Comparison of ENCODE assay signal across 11 cellular contexts in the genomic region with DNA sequence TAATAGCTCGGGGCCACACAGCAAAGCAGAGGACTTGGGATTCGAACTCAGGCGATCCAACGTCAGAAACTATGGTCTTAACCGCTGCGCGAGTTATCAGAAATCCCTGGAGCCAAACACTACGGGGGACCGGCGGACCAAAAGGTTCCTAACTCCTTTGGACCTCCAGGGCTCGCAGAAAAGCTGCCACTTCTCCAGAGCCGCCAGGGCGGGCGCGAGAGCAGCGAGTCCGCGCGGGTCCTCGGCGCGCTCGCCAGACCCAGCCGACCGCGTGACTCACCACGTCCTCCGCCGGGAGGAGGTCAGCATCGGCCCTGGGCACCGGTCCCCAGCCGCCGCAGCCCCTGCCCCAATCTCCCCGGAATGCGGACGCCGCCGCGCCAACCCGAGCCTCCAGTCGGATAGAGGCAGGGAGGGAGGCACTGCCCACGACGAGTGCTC. TPM values are rescaled to one million over a fixed set of nuclear protein-coding genes. Genes with fewer than 3 reads are reported as not detected.
A peak's percentile ranks its signal among the peaks of the same experiment; 100 is the strongest.
DNase-seq lines count a peak whose midpoint lies in the region; ATAC-seq and TF ChIP-seq lines count a peak whose summit lies in the region.
"Had no signal": no experiment of that assay in that cellular context is flagged by ENCODE, and none has a peak within 500 bp of the region (broad histone marks: within the 10 kb centered on the region; RNA-seq: fewer than 3 reads in every experiment).

No MANE protein-coding gene starts in this region.

- H3K4me1 ChIP-seq in iPS-20b (ENCODE audit: insufficient read depth, low read length) (peaks cover 4% of the 10 kb centered on the region), suprapubic skin (peaks cover 29% of the 10 kb centered on the region), prostate gland (replicated peaks) (no peaks in the 10 kb centered on the region)

- no peak for TF ChIP-seq EP300 in suprapubic skin (IDR thresholded peaks at IDR 0.05)

- TF ChIP-seq POLR2A in suprapubic skin (IDR thresholded peaks at IDR 0.05) (no peak), prostate gland (IDR thresholded peaks at IDR 0.05) (no peak)

- DNase-seq in NCI-H2227 (lab: John Stamatoyannopoulos, UW; ENCODE audit: unreplicated experiment) = peak; percentile 61
- no peak for DNase-seq in NCI-H2227 treated with DMSO at 0.1 percent for 48 hours (lab: John Stamatoyannopoulos, UW)
- no peak for DNase-seq in suprapubic skin (ENCODE audit: low spot score in 2 of 2)
- DNase-seq in prostate gland (ENCODE audit: low spot score) = no peak
- DNase-seq: activated CD4-positive, alpha-beta T cell treated with anti-CD3 and anti-CD28 coated beads, Interleukin-2, amount 10 ng/mL, durations not matched to agents 7 days and 5 days; CD4-positive, CD25-positive, alpha-beta regulatory T cell had no signal

- 5% methylated on average over 32 of the region's 43 CpGs for WGBS in suprapubic skin
- 2% methylated on average over 43 of the region's 43 CpGs for WGBS in prostate gland

- ATAC-seq in GM19463 (IDR thresholded peaks at IDR 0.05; ENCODE audit: unreplicated experiment) = no peak
- no peak for ATAC-seq in HG03097 (IDR thresholded peaks at IDR 0.05; ENCODE audit: low FRiP score, unreplicated experiment)

- H3K27me3 ChIP-seq in iPS-20b (ENCODE audit: insufficient read depth, low read length) (peaks cover 100% of the 10 kb centered on the region), suprapubic skin (peaks cover 100% of the 10 kb centered on the region), prostate gland (replicated peaks; ENCODE audit: insufficient read depth) (peaks cover 64% of the 10 kb centered on the region)

- no peak overlapping the region for H3K9ac ChIP-seq in iPS-20b (ENCODE audit: low read depth, low read length)

- H3K4me3 ChIP-seq in WI38 (ENCODE audit: low read depth, low read length) = 0 out of 2 replicates have a peak overlapping the region, but pooled peaks have one; percentile 8
- peak overlapping the region; percentile 55; the same call in 1 of the 2 replicates for H3K4me3 ChIP-seq in iPS-20b (ENCODE audit: low read length)
- peak overlapping the region; percentile 40 for H3K4me3 ChIP-seq in suprapubic skin
- H3K4me3 ChIP-seq in prostate gland = no peak overlapping the region

- H3K9me3 ChIP-seq in iPS-20b (ENCODE audit: insufficient read depth, low read depth, low read length) (peaks cover 19% of the 10 kb centered on the region; the same call in 1 of the 2 replicates), suprapubic skin (no peaks in the 10 kb centered on the region), prostate gland (no peaks in the 10 kb centered on the region)

- no peak for TF ChIP-seq CTCF in WI38 (IDR thresholded peaks at IDR 0.05; ENCODE audit: low read depth, low read length)
- TF ChIP-seq CTCF in suprapubic skin (IDR thresholded peaks at IDR 0.05) = no peak
- TF ChIP-seq CTCF in prostate gland (IDR thresholded peaks at IDR 0.05) = no peak

- no peak overlapping the region for H3K27ac ChIP-seq in iPS-20b (ENCODE audit: low read length)
- H3K27ac ChIP-seq in suprapubic skin = no peak overlapping the region
- no peak overlapping the region for H3K27ac ChIP-seq in prostate gland

- intact Hi-C loops in prostate gland (cut with DNase I) = no loop called here

- H3K36me3 ChIP-seq in iPS-20b (ENCODE audit: insufficient read depth, low read depth, low read length) (no peaks in the 10 kb centered on the region), suprapubic skin (no peaks in the 10 kb centered on the region), prostate gland (no peaks in the 10 kb centered on the region)

RNA-seq across cellular contexts. Expression of a gene that starts 6.0 kb away (rescaled TPM):
- 1 to 10 TPM in 1 of 4 donors, under 1 TPM in 2, not detected in 1; 0.21 to 1.1 (median 0.34) TPM for total RNA-seq in suprapubic skin
- under 1 TPM; 0.17 to 0.36 TPM for total RNA-seq in prostate gland
- total RNA-seq: activated CD4-positive, alpha-beta T cell treated with anti-CD3 and anti-CD28 coated beads, Interleukin-2, amount 10 ng/mL, durations not matched to agents 7 days and 5 days; CD4-positive, CD25-positive, alpha-beta regulatory T cell; epithelial cell of proximal tubule had no signal

Comparison
In these comparisons a context has a peak if more than half of its experiments do, and no peak if none do; other contexts are left out.
1. H3K4me3 ChIP-seq: peak in WI38 (single experiment), iPS-20b (single experiment) and suprapubic skin (single experiment); none in prostate gland (0 of 2).